In genomic region chr17:42129109-42129837, GRCh38 we compare ENCODE assay signal across 15 cellular contexts. TPM values are rescaled to one million over a fixed set of nuclear protein-coding genes. Genes with fewer than 3 reads are reported as not detected.
DNase-seq lines count a peak whose midpoint lies in the region; ATAC-seq and TF ChIP-seq lines count a peak whose summit lies in the region.
"Had no signal": no experiment of that assay in that cellular context is flagged by ENCODE, and none has a peak within 500 bp of the region (broad histone marks: within the 10 kb centered on the region; RNA-seq: fewer than 3 reads in every experiment).

No MANE protein-coding gene starts in this region.

- peak in 1 of 3 donors; percentile 56 for DNase-seq in Peyer's patch
- DNase-seq in lung (ENCODE audit: low spot score): no peak
- peak in 16 of 49 donors; percentile 16 to 51 (median 35) for DNase-seq in substantia nigra (lab: John Stamatoyannopoulos, UW)
- no peak for DNase-seq in activated T-helper 1 cell treated with anti-CD3 and anti-CD28 coated beads, Interleukin-12 subunit alpha, Interleukin-12 subunit beta, Interleukin-2, Interleukin-4 antibody, amounts not matched to agents 30 ng/mL and 10 ng/mL and 1 ng/mL, durations not matched to agents 14 hours and 24 hours and 36 hours (ENCODE audit: low spot score)
- no peak for DNase-seq in HCEC 1CT
- DNase-seq in SK-N-DZ (ENCODE audit: low spot score): no peak
- no peak for DNase-seq in T1000 (lab: John Stamatoyannopoulos, UW)
- DNase-seq: activated CD8-positive, alpha-beta memory T cell treated with anti-CD3 and anti-CD28 coated beads, Interleukin-2, amount 10 ng/mL, durations not matched to agents 7 days and 5 days; naive B cell; NCI-H1930; NCI-H748 treated with DMSO at 0.1 percent for 48 hours; SHP77 treated with DMSO at 0.1 percent for 48 hours had no signal

- TF ChIP-seq CTCF in Peyer's patch (IDR thresholded peaks at IDR 0.05) (no peak), lung (IDR thresholded peaks at IDR 0.05; ENCODE audit: control extremely low read depth, extremely low read depth) (no peak)

- H3K9me3 Mint-ChIP-seq in dendritic cell treated with granulocyte-macrophage colony-stimulating factor and Interleukin-4, amounts not matched to agents 40 ng/mL and 50 ng/mL, for 4 days: no peaks in the 10 kb centered on the region
- H3K9me3 Mint-ChIP-seq in activated T-helper 1 cell treated with anti-CD3 and anti-CD28 coated beads, Interleukin-12 subunit alpha, Interleukin-12 subunit beta, Interleukin-2, Interleukin-4 antibody, amounts not matched to agents 30 ng/mL and 10 ng/mL and 1 ng/mL, durations not matched to agents 14 hours and 24 hours and 36 hours: no peaks in the 10 kb centered on the region
- H3K9me3 Mint-ChIP-seq: activated naive CD4-positive, alpha-beta T cell treated with anti-CD3 and anti-CD28 coated beads, Interleukin-2, amount 50 U/mL, for 24 hours; naive B cell had no signal

- H3K27ac ChIP-seq in Peyer's patch (peak overlapping the region in 3 of 4 donors; percentile 6 to 74 (median 29)), lung (ENCODE audit: low read depth in 1 of 2, low read length in 1 of 2) (peak overlapping the region in 1 of 2 donors; percentile 81), substantia nigra (ENCODE audit: low read depth, low read length, poor library complexity, severe bottlenecking) (peak overlapping the region; percentile 54)

- H3K27me3 ChIP-seq in Peyer's patch: no peaks in the 10 kb centered on the region
- H3K27me3 ChIP-seq in lung (ENCODE audit: control insufficient read depth, insufficient read depth): no peaks in the 10 kb centered on the region

- WGBS in lung, 2 donors: 83 to 96% methylated on average over 8 of the region's 8 CpGs

- H3K4me1 ChIP-seq in Peyer's patch (peaks cover 3 to 40% (median 21%) of the 10 kb centered on the region in 4 donors), lung (ENCODE audit: control insufficient read depth in 2 of 2, insufficient read depth in 2 of 2, low read length in 2 of 2) (peaks cover 12 to 36% of the 10 kb centered on the region in 2 donors)

- H3K36me3 ChIP-seq in Peyer's patch (peaks cover 0 to 65% (median 2%) of the 10 kb centered on the region in 3 donors), lung (ENCODE audit: control insufficient read depth in 2 of 2, insufficient read depth in 2 of 2, low read length in 2 of 2) (peaks cover 7 to 46% of the 10 kb centered on the region in 2 donors)

- H3K9me3 ChIP-seq in Peyer's patch (no peaks in the 10 kb centered on the region), lung (ENCODE audit: control insufficient read depth in 2 of 2, insufficient read depth in 1 of 2, low read length in 1 of 2) (no peaks in the 10 kb centered on the region)

- peak; percentile 44 for ATAC-seq in lung (ENCODE audit: insufficient read depth, low FRiP score)
- ATAC-seq: activated CD8-positive, alpha-beta memory T cell treated with anti-CD3 and anti-CD28 coated beads, Interleukin-2, amount 10 ng/mL, durations not matched to agents 7 days and 5 days had no signal

- no peaks in the 10 kb centered on the region for H3K27me3 Mint-ChIP-seq in dendritic cell treated with granulocyte-macrophage colony-stimulating factor and Interleukin-4, amounts not matched to agents 40 ng/mL and 50 ng/mL, for 4 days
- no peaks in the 10 kb centered on the region for H3K27me3 Mint-ChIP-seq in activated T-helper 1 cell treated with anti-CD3 and anti-CD28 coated beads, Interleukin-12 subunit alpha, Interleukin-12 subunit beta, Interleukin-2, Interleukin-4 antibody, amounts not matched to agents 30 ng/mL and 10 ng/mL and 1 ng/mL, durations not matched to agents 14 hours and 24 hours and 36 hours (ENCODE audit: insufficient read depth)
- H3K27me3 Mint-ChIP-seq: activated CD8-positive, alpha-beta memory T cell treated with anti-CD3 and anti-CD28 coated beads, Interleukin-2, amount 10 ng/mL, durations not matched to agents 7 days and 5 days; activated naive CD4-positive, alpha-beta T cell treated with anti-CD3 and anti-CD28 coated beads, Interleukin-2, amount 50 U/mL, for 24 hours; naive B cell had no signal

- peaks cover 92% of the 10 kb centered on the region for H3K36me3 Mint-ChIP-seq in dendritic cell treated with granulocyte-macrophage colony-stimulating factor and Interleukin-4, amounts not matched to agents 40 ng/mL and 50 ng/mL, for 4 days (ENCODE audit: low read depth)
- peaks cover 45% of the 10 kb centered on the region for H3K36me3 Mint-ChIP-seq in activated T-helper 1 cell treated with anti-CD3 and anti-CD28 coated beads, Interleukin-12 subunit alpha, Interleukin-12 subunit beta, Interleukin-2, Interleukin-4 antibody, amounts not matched to agents 30 ng/mL and 10 ng/mL and 1 ng/mL, durations not matched to agents 14 hours and 24 hours and 36 hours (ENCODE audit: low read depth)

- no peak for TF ChIP-seq POLR2A in Peyer's patch (IDR thresholded peaks at IDR 0.05)

- peaks cover 64% of the 10 kb centered on the region for H3K4me1 Mint-ChIP-seq in dendritic cell treated with granulocyte-macrophage colony-stimulating factor and Interleukin-4, amounts not matched to agents 40 ng/mL and 50 ng/mL, for 4 days (ENCODE audit: low read depth)
- H3K4me1 Mint-ChIP-seq in activated T-helper 1 cell treated with anti-CD3 and anti-CD28 coated beads, Interleukin-12 subunit alpha, Interleukin-12 subunit beta, Interleukin-2, Interleukin-4 antibody, amounts not matched to agents 30 ng/mL and 10 ng/mL and 1 ng/mL, durations not matched to agents 14 hours and 24 hours and 36 hours (ENCODE audit: low read depth): peaks cover 36% of the 10 kb centered on the region

- H3K4me3 Mint-ChIP-seq in dendritic cell treated with granulocyte-macrophage colony-stimulating factor and Interleukin-4, amounts not matched to agents 40 ng/mL and 50 ng/mL, for 4 days: peak overlapping the region; percentile 44
- no peak overlapping the region for H3K4me3 Mint-ChIP-seq in activated T-helper 1 cell treated with anti-CD3 and anti-CD28 coated beads, Interleukin-12 subunit alpha, Interleukin-12 subunit beta, Interleukin-2, Interleukin-4 antibody, amounts not matched to agents 30 ng/mL and 10 ng/mL and 1 ng/mL, durations not matched to agents 14 hours and 24 hours and 36 hours
- H3K4me3 Mint-ChIP-seq: activated CD8-positive, alpha-beta memory T cell treated with anti-CD3 and anti-CD28 coated beads, Interleukin-2, amount 10 ng/mL, durations not matched to agents 7 days and 5 days; activated naive CD4-positive, alpha-beta T cell treated with anti-CD3 and anti-CD28 coated beads, Interleukin-2, amount 50 U/mL, for 24 hours had no signal

- H3K4me3 ChIP-seq in Peyer's patch (no peak overlapping the region), lung (no peak overlapping the region)

- H3K27ac Mint-ChIP-seq in dendritic cell treated with granulocyte-macrophage colony-stimulating factor and Interleukin-4, amounts not matched to agents 40 ng/mL and 50 ng/mL, for 4 days: peak overlapping the region; percentile 85
- H3K27ac Mint-ChIP-seq in activated T-helper 1 cell treated with anti-CD3 and anti-CD28 coated beads, Interleukin-12 subunit alpha, Interleukin-12 subunit beta, Interleukin-2, Interleukin-4 antibody, amounts not matched to agents 30 ng/mL and 10 ng/mL and 1 ng/mL, durations not matched to agents 14 hours and 24 hours and 36 hours: no peak overlapping the region
- H3K27ac Mint-ChIP-seq: activated naive CD4-positive, alpha-beta T cell treated with anti-CD3 and anti-CD28 coated beads, Interleukin-2, amount 50 U/mL, for 24 hours had no signal

- intact Hi-C loops in dendritic cell treated with granulocyte-macrophage colony-stimulating factor and Interleukin-4, amounts not matched to agents 40 ng/mL and 50 ng/mL, for 4 days (cut with micrococcal nuclease): no loop called here
- intact Hi-C loops in activated T-helper 1 cell treated with anti-CD3 and anti-CD28 coated beads, Interleukin-12 subunit alpha, Interleukin-12 subunit beta, Interleukin-2, Interleukin-4 antibody, amounts not matched to agents 30 ng/mL and 10 ng/mL and 1 ng/mL, durations not matched to agents 14 hours and 24 hours and 36 hours (cut with micrococcal nuclease): no loop called here

RNA-seq across cellular contexts. Expression of gene HSPB9, which starts 6.7 kb away (rescaled TPM):
- total RNA-seq in Peyer's patch (not detected), lung (under 1 TPM in 1 of 2 donors, not detected in 1; 0.20 TPM)
- under 1 TPM; 0.03 to 0.18 TPM for polyA plus RNA-seq in lung
- total RNA-seq in activated T-helper 1 cell treated with anti-CD3 and anti-CD28 coated beads, Interleukin-12 subunit alpha, Interleukin-12 subunit beta, Interleukin-2, Interleukin-4 antibody, amounts not matched to agents 30 ng/mL and 10 ng/mL and 1 ng/mL, durations not matched to agents 14 hours and 24 hours and 36 hours: 0.10 TPM in 1 of 2 replicates, not detected in the other
- 0.72 and 2.0 TPM in 2 replicates for polyA plus RNA-seq in SK-N-DZ (2014; cell fraction: cytosol; rRNA removed)
- 1.3 and 3.3 TPM in 2 replicates for polyA plus RNA-seq in SK-N-DZ (2014; cell fraction: nucleus; rRNA removed)
- polyA plus RNA-seq: BJ had no signal

RNA-seq across cellular contexts. Expression of gene KAT2A, which starts 8.1 kb away (rescaled TPM):
- 100 to 1,000 TPM in 1 of 4 donors, 10 to 100 TPM in 2, 1 to 10 TPM in 1; 9.8 to 172 (median 38.4) TPM for total RNA-seq in Peyer's patch
- 10 to 100 TPM; 18.8 to 37.1 TPM for total RNA-seq in lung
- 10 to 100 TPM; 28.3 to 56.8 TPM for polyA plus RNA-seq in lung
- 70.8 and 76.9 TPM in 2 replicates for total RNA-seq in activated T-helper 1 cell treated with anti-CD3 and anti-CD28 coated beads, Interleukin-12 subunit alpha, Interleukin-12 subunit beta, Interleukin-2, Interleukin-4 antibody, amounts not matched to agents 30 ng/mL and 10 ng/mL and 1 ng/mL, durations not matched to agents 14 hours and 24 hours and 36 hours
- polyA plus RNA-seq in SK-N-DZ (2014; cell fraction: cytosol; rRNA removed): 36.0 and 46.1 TPM in 2 replicates
- polyA plus RNA-seq in SK-N-DZ (2014; cell fraction: nucleus; rRNA removed): 477 and 734 TPM in 2 replicates

RNA-seq across cellular contexts. Expression of gene DHX58, which starts 16.8 kb away (rescaled TPM):
- total RNA-seq in Peyer's patch: 10 to 100 TPM; 12.8 to 24.8 (median 18.4) TPM
- 10 to 100 TPM; 14.7 to 28.6 TPM for total RNA-seq in lung
- polyA plus RNA-seq in lung: 10 to 100 TPM; 22.9 to 35.1 TPM
- total RNA-seq in activated T-helper 1 cell treated with anti-CD3 and anti-CD28 coated beads, Interleukin-12 subunit alpha, Interleukin-12 subunit beta, Interleukin-2, Interleukin-4 antibody, amounts not matched to agents 30 ng/mL and 10 ng/mL and 1 ng/mL, durations not matched to agents 14 hours and 24 hours and 36 hours: 26.9 and 28.4 TPM in 2 replicates
- 0.05 and 0.59 TPM in 2 replicates for polyA plus RNA-seq in SK-N-DZ (2014; cell fraction: cytosol; rRNA removed)
- polyA plus RNA-seq in SK-N-DZ (2014; cell fraction: nucleus; rRNA removed): 1.5 and 5.5 TPM in 2 replicates

RNA-seq across cellular contexts. Expression of gene RAB5C, which starts 25.5 kb away (rescaled TPM):
- 100 to 1,000 TPM in 2 of 4 donors, 10 to 100 TPM in 2; 80.9 to 153 (median 116) TPM for total RNA-seq in Peyer's patch
- 100 to 1,000 TPM in 1 of 2 donors, 10 to 100 TPM in 1; 73.0 to 180 TPM for total RNA-seq in lung
- polyA plus RNA-seq in lung: 100 to 1,000 TPM; 132 to 307 TPM
- total RNA-seq in activated T-helper 1 cell treated with anti-CD3 and anti-CD28 coated beads, Interleukin-12 subunit alpha, Interleukin-12 subunit beta, Interleukin-2, Interleukin-4 antibody, amounts not matched to agents 30 ng/mL and 10 ng/mL and 1 ng/mL, durations not matched to agents 14 hours and 24 hours and 36 hours: 73.3 and 80.0 TPM in 2 replicates
- polyA plus RNA-seq in SK-N-DZ (2014; cell fraction: cytosol; rRNA removed): 88.1 and 90.3 TPM in 2 replicates
- polyA plus RNA-seq in SK-N-DZ (2014; cell fraction: nucleus; rRNA removed): 51.0 and 78.7 TPM in 2 replicates

RNA-seq across cellular contexts. Expression of gene ZNF385C, which starts 31.0 kb away (rescaled TPM):
- total RNA-seq in Peyer's patch (1 to 10 TPM in 1 of 4 donors, under 1 TPM in 1, not detected in 2; 0.53 to 1.3 TPM), lung (under 1 TPM; 0.34 to 0.40 TPM)
- under 1 TPM; 0.14 to 0.57 TPM for polyA plus RNA-seq in lung
- 0.10 TPM in 1 of 2 replicates, not detected in the other for total RNA-seq in activated T-helper 1 cell treated with anti-CD3 and anti-CD28 coated beads, Interleukin-12 subunit alpha, Interleukin-12 subunit beta, Interleukin-2, Interleukin-4 antibody, amounts not matched to agents 30 ng/mL and 10 ng/mL and 1 ng/mL, durations not matched to agents 14 hours and 24 hours and 36 hours
- polyA plus RNA-seq in SK-N-DZ (2014; cell fraction: cytosol; rRNA removed): 12.5 and 12.6 TPM in 2 replicates
- polyA plus RNA-seq in SK-N-DZ (2014; cell fraction: nucleus; rRNA removed): 6.9 and 13.5 TPM in 2 replicates
- polyA plus RNA-seq: BJ had no signal
